ENCODE assay signal across 18 cellular contexts in genomic region chr6:157605484-157605883, GRCh38.
"Had no signal": no experiment of that assay in that cellular context is flagged by ENCODE, and none has a peak within 500 bp of the region (broad histone marks: within the 10 kb centered on the region; RNA-seq: fewer than 3 reads in every experiment).

No MANE protein-coding gene starts in this region.

- DNase-seq: activated CD4-positive, alpha-beta memory T cell treated with anti-CD3 and anti-CD28 coated beads for 36 hours; activated naive CD4-positive, alpha-beta T cell treated with anti-CD3 and anti-CD28 coated beads, Interleukin-2, amount 50 U/mL, for 16 hours; activated T-cell treated with anti-CD3 and anti-CD28 coated beads, Interleukin-2, amount 50 U/mL, for 24 hours; cortex of kidney; heart left ventricle; immature natural killer cell; mesendoderm; nephron progenitor cell; SJCRH30; stimulated activated CD4-positive, alpha-beta T cell treated with anti-CD3 and anti-CD28 coated beads, Interleukin-12 subunit alpha, Interleukin-12 subunit beta, amount 100 ng/mL, for 4 hours; stimulated activated CD4-positive, alpha-beta T cell treated with anti-CD3 and anti-CD28 coated beads, Interleukin-1b, Interleukin-23, amount 100 ng/mL, for 48 hours; stimulated activated CD8-positive, alpha-beta memory T cell treated with anti-CD3 and anti-CD28 coated beads, Interleukin-4, amount 100 ng/mL, for 48 hours; stimulated activated naive CD4-positive, alpha-beta T cell treated with Interleukin-2 at 50 U/mL for 16 hours had no signal

- H3K36me3 ChIP-seq: ascending aorta, gastroesophageal sphincter, heart left ventricle, SJCRH30 had no signal

- H3K36me3 Mint-ChIP-seq: activated CD4-positive, alpha-beta memory T cell treated with anti-CD3 and anti-CD28 coated beads for 36 hours had no signal

- H3K27me3 ChIP-seq: ascending aorta, gastroesophageal sphincter, heart left ventricle, SJCRH30, tibial artery had no signal

- ATAC-seq: esophagus mucosa, gastroesophageal sphincter, heart left ventricle had no signal

- H3K27ac ChIP-seq: ascending aorta, gastroesophageal sphincter, heart left ventricle, SJCRH30, tibial artery had no signal

- H3K9me3 Mint-ChIP-seq: activated CD4-positive, alpha-beta memory T cell treated with anti-CD3 and anti-CD28 coated beads for 36 hours; activated T-cell treated with anti-CD3 and anti-CD28 coated beads, Interleukin-2, amount 50 U/mL, for 24 hours; immature natural killer cell; nephron progenitor cell; T-helper 1 cell treated with Interleukin-12 subunit alpha and Interleukin-12 subunit beta and Interleukin-4 antibody, amounts not matched to agents 30 μg/mL and 1 μg/mL, for 36 hours had no signal

- H3K27ac Mint-ChIP-seq: activated CD4-positive, alpha-beta memory T cell treated with anti-CD3 and anti-CD28 coated beads for 36 hours; activated T-cell treated with anti-CD3 and anti-CD28 coated beads, Interleukin-2, amount 50 U/mL, for 24 hours; nephron progenitor cell had no signal

- H3K4me1 Mint-ChIP-seq: immature natural killer cell had no signal

- H3K4me3 Mint-ChIP-seq: activated CD4-positive, alpha-beta memory T cell treated with anti-CD3 and anti-CD28 coated beads for 36 hours; activated T-cell treated with anti-CD3 and anti-CD28 coated beads, Interleukin-2, amount 50 U/mL, for 24 hours; immature natural killer cell; nephron progenitor cell; T-helper 1 cell treated with Interleukin-12 subunit alpha and Interleukin-12 subunit beta and Interleukin-4 antibody, amounts not matched to agents 30 μg/mL and 1 μg/mL, for 36 hours had no signal

- H3K4me3 ChIP-seq: ascending aorta, gastroesophageal sphincter, heart left ventricle, SJCRH30, tibial artery had no signal

- H3K9me3 ChIP-seq: ascending aorta, gastroesophageal sphincter, heart left ventricle, SJCRH30, tibial artery had no signal

- H3K4me1 ChIP-seq: ascending aorta, gastroesophageal sphincter, tibial artery had no signal

- H3K27me3 Mint-ChIP-seq: activated CD4-positive, alpha-beta memory T cell treated with anti-CD3 and anti-CD28 coated beads for 36 hours; activated T-cell treated with anti-CD3 and anti-CD28 coated beads, Interleukin-2, amount 50 U/mL, for 24 hours had no signal
